In the genomic region with DNA sequence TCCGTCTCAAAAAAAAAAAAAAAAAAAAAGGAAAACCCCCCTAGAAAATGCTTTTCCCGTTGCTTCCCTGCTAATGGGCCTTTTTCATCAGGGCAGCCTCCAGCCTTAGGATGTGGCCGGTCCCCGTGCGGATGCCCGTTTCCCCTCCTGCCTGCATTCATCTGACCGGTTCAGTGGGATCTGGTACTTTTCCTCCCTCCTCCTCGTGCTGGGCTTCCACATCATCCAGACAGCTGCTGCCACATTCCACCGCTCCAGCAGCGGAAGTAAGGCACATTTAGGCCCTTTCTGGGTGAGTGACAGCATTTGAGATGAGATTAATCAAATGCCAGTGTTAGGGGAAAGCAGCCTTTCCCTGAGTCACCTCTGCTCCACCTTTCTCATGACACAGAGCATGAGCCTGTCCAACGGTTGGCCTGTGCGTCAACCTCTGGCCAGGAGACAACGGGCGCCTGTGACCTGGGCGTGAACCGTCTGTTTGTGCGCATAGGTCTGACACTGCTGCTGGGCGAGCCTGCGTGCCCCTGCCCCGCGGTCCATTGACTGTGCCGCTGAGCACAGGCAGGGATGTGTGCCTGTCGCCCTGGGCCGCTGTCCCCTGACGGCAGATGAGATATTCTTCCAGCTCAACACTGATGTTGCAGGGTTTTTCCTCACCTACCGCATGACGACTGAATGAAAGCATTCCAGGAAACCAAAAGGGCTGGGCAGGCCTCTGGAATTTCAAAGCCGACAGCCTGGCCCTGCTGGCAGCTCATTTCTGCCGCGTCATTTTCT, we compare ENCODE assay signal across 9 cellular contexts.
DNase-seq lines count a peak whose midpoint lies in the region; ATAC-seq, FAIRE-seq and TF ChIP-seq lines count a peak whose summit lies in the region.
"Had no signal": no experiment of that assay in that cellular context is flagged by ENCODE, and none has a peak within 500 bp of the region (broad histone marks: within the 10 kb centered on the region; RNA-seq: fewer than 3 reads in every experiment).

No MANE protein-coding gene starts in this region.

- H3K4me1 ChIP-seq in mesendoderm (ENCODE audit: control insufficient read depth, low read depth, low read length), result peaks cover 13% of the 10 kb centered on the region

- H3K27me3 ChIP-seq in mesendoderm (ENCODE audit: insufficient read depth, low read length, poor library complexity), result no peaks in the 10 kb centered on the region

- H3K4ac ChIP-seq in mesendoderm (ENCODE audit: low read depth, low read length), result peak overlapping the region; percentile 74

- no peak for ATAC-seq in HG02870 (IDR thresholded peaks at IDR 0.05; ENCODE audit: unreplicated experiment)

- peak; percentile 37 for DNase-seq in T-helper 2 cell treated with Interferon-gamma antibody and Interleukin-4, amounts not matched to agents 5 μg/mL and 100 μg/mL, for 36 hours (ENCODE audit: low spot score)
- DNase-seq in T-helper 2 cell (no peak), SW480 (ENCODE audit: low spot score) (peak; percentile 99), ecto neural progenitor cell (ENCODE audit: low spot score) (peak; percentile 84), mesendoderm (peak; percentile 98), type B pancreatic cell (ENCODE audit: extremely low spot score, unreplicated experiment) (peak; percentile 77), GM12891 (ENCODE audit: insufficient read length, low spot score) (no peak)

- no CpG with 5 or more reads among the region's 30 CpGs for WGBS in mesendoderm (ENCODE audit: extremely low coverage, insufficient coverage, low lambda C conversion rate)

- no peak for FAIRE-seq in GM12891 (lab: Jason Lieb, UNC)

- H3K23ac ChIP-seq in mesendoderm (ENCODE audit: low read length), result no peak overlapping the region

- no peaks in the 10 kb centered on the region for H3K27me3 Mint-ChIP-seq in T-helper 2 cell treated with Interferon-gamma antibody and Interleukin-4, amounts not matched to agents 5 μg/mL and 100 μg/mL, for 36 hours (ENCODE audit: low read depth)
- H3K27me3 Mint-ChIP-seq in type B pancreatic cell, result no peaks in the 10 kb centered on the region

- no peak overlapping the region for H4K5ac ChIP-seq in mesendoderm (ENCODE audit: low read length)

- TF ChIP-seq CTCF in type B pancreatic cell (conservative IDR thresholded peaks at IDR 0.05), result no peak

- no peak overlapping the region for H4K8ac ChIP-seq in mesendoderm (ENCODE audit: low read depth, low read length)

- no peak overlapping the region for H3K4me3 ChIP-seq in mesendoderm (ENCODE audit: low read length)

- H2BK15ac ChIP-seq in mesendoderm (replicated peaks; ENCODE audit: low read depth), result no peak overlapping the region

- peak overlapping the region; percentile 95 for H2BK5ac ChIP-seq in mesendoderm (ENCODE audit: low read length)

- no peak overlapping the region for H2BK120ac ChIP-seq in mesendoderm (ENCODE audit: low read depth, low read length)

- peak overlapping the region; percentile 93 for H3K56ac ChIP-seq in mesendoderm (ENCODE audit: low read length)

- H3K36me3 ChIP-seq in mesendoderm (ENCODE audit: control insufficient read depth, insufficient read depth, low read length), result no peaks in the 10 kb centered on the region

- H3K18ac ChIP-seq in mesendoderm (ENCODE audit: low read length), result peak overlapping the region; percentile 19

- no peaks in the 10 kb centered on the region for H3K9me3 Mint-ChIP-seq in T-helper 2 cell treated with Interferon-gamma antibody and Interleukin-4, amounts not matched to agents 5 μg/mL and 100 μg/mL, for 36 hours
- H3K9me3 Mint-ChIP-seq in type B pancreatic cell, result no peaks in the 10 kb centered on the region

- H3K4me1 Mint-ChIP-seq in T-helper 2 cell treated with Interferon-gamma antibody and Interleukin-4, amounts not matched to agents 5 μg/mL and 100 μg/mL, for 36 hours (ENCODE audit: low read depth), result peaks cover 22% of the 10 kb centered on the region
- peaks cover 29% of the 10 kb centered on the region for H3K4me1 Mint-ChIP-seq in type B pancreatic cell (ENCODE audit: unreplicated experiment)

- no peak overlapping the region for H3K4me2 ChIP-seq in mesendoderm (ENCODE audit: low read length)

- no peaks in the 10 kb centered on the region for H3K36me3 Mint-ChIP-seq in T-helper 2 cell treated with Interferon-gamma antibody and Interleukin-4, amounts not matched to agents 5 μg/mL and 100 μg/mL, for 36 hours (ENCODE audit: low read depth)
- no peaks in the 10 kb centered on the region for H3K36me3 Mint-ChIP-seq in type B pancreatic cell

- no peaks in the 10 kb centered on the region for H3K79me2 ChIP-seq in mesendoderm (ENCODE audit: control insufficient read depth, insufficient read depth, low read length)

- H2AK5ac ChIP-seq in mesendoderm (ENCODE audit: low read length), result peak overlapping the region; percentile 47

- H3K4me3 Mint-ChIP-seq in T-helper 2 cell treated with Interferon-gamma antibody and Interleukin-4, amounts not matched to agents 5 μg/mL and 100 μg/mL, for 36 hours, result peak overlapping the region; percentile 62
- H3K4me3 Mint-ChIP-seq in type B pancreatic cell, result peak overlapping the region; percentile 83
- H3K4me3 Mint-ChIP-seq: B cell had no signal

- H3K27ac ChIP-seq in mesendoderm (ENCODE audit: low read depth, low read length), result peak overlapping the region; percentile 93

- peak overlapping the region; percentile 81 for H3K27ac Mint-ChIP-seq in T-helper 2 cell treated with Interferon-gamma antibody and Interleukin-4, amounts not matched to agents 5 μg/mL and 100 μg/mL, for 36 hours
- H3K27ac Mint-ChIP-seq in type B pancreatic cell, result peak overlapping the region; percentile 98
- H3K27ac Mint-ChIP-seq: B cell had no signal

- H3K9ac ChIP-seq in mesendoderm (ENCODE audit: low read length), result peak overlapping the region; percentile 61

- TF ChIP-seq POLR2A in GM12891 (IDR thresholded peaks at IDR 0.05; ENCODE audit: low read depth, low read length), result no peak

- H3K79me1 ChIP-seq in mesendoderm (ENCODE audit: low read length), result no peaks in the 10 kb centered on the region

TF ChIP-seq in GM12891, 5 proteins besides CTCF, POLR2A, EP300 and RAD21:
- TF ChIP-seq SPI1 (IDR thresholded peaks at IDR 0.05; ENCODE audit: low read depth, low read length) (no peak), POU2F2 (IDR thresholded peaks at IDR 0.05; ENCODE audit: low read depth, low read length) (no peak)

Comparison
In these comparisons a context has a peak if more than half of its experiments do, and no peak if none do; other contexts are left out.
1. DNase-seq: peak in T-helper 2 cell treated with Interferon-gamma antibody and Interleukin-4, amounts not matched to agents 5 μg/mL and 100 μg/mL, for 36 hours (single experiment), SW480 (single experiment), ecto neural progenitor cell (single experiment), mesendoderm (single experiment) and type B pancreatic cell (single experiment); none in T-helper 2 cell (0 of 5) and GM12891 (single experiment).